Comparison of ENCODE assay signal across 8 cellular contexts in the genomic region with DNA sequence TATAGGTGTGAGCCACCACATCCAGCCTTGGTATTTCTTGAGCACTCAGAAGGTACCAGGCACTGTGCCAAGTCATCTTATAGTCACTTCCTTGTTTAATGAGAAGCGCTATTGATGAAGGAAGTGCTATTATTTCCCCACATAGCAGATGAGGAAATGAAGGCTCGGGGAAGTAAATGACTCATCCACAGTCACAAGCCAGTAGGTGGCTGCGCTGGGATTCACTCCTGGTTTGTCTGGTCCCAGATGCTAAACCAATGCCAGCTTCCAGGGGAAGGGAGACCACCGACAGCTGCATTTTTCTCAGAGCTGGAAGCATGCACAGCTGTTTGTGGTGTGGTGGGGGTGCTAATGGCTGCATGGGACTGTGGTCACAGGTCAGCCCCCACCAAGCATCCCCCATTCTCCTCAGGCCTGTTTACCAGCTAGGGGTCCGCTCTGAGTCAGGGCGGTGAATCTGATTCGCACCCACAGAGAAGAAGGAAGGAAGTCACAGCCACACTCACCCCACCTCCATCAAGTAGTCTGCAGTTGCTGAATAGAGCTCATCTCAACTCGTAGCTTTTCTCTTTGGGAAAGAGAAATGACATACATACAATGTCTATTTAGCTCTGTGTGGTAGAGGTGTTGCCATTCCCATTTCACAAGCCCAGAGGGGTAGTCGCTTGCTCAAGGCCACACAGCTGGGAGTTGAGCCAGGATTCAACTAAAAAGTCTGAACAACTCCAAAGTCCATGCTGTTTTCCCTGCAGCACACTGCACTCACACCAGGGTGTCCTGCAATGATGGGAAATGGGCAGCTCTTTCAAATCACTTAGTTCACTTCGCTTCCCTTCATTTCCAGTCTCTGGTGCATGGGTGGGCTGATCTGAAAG. TPM values are rescaled to one million over a fixed set of nuclear protein-coding genes. Genes with fewer than 3 reads are reported as not detected.
DNase-seq lines count a peak whose midpoint lies in the region; ATAC-seq and TF ChIP-seq lines count a peak whose summit lies in the region.

No MANE protein-coding gene starts in this region.

- H3K9me3 ChIP-seq in lung (ENCODE audit: control insufficient read depth in 2 of 2, insufficient read depth in 1 of 2, low read length in 1 of 2) = no peaks in the 10 kb centered on the region

- H3K4me1 ChIP-seq in lung (ENCODE audit: control insufficient read depth in 2 of 2, insufficient read depth in 2 of 2, low read length in 2 of 2) = peaks cover 0 to 9% of the 10 kb centered on the region in 2 donors

- no peaks in the 10 kb centered on the region for H3K36me3 ChIP-seq in lung (ENCODE audit: control insufficient read depth in 2 of 2, insufficient read depth in 2 of 2, low read length in 2 of 2)

- TF ChIP-seq CTCF in lung (IDR thresholded peaks at IDR 0.05; ENCODE audit: control extremely low read depth, extremely low read depth) = no peak

- H3K27me3 ChIP-seq in lung (ENCODE audit: control insufficient read depth, insufficient read depth) = no peaks in the 10 kb centered on the region

- 16 to 38% methylated on average over 10 of the region's 10 CpGs for WGBS in lung, 2 donors

- DNase-seq in SKM-1 (lab: John Stamatoyannopoulos, UW; ENCODE audit: unreplicated experiment) = peak; percentile 53
- DNase-seq in activated naive CD8-positive, alpha-beta T cell treated with anti-CD3 and anti-CD28 coated beads, Interleukin-2, amount 50 U/mL, for 16 hours (ENCODE audit: low read depth, low spot score) = peak; percentile 24
- peak; percentile 63 for DNase-seq in lung (ENCODE audit: low spot score)
- peak; percentile 62 to 68 for DNase-seq in stimulated activated CD8-positive, alpha-beta memory T cell treated with anti-CD3 and anti-CD28 coated beads, Interleukin-7, amount 100 ng/mL, for 48 hours (ENCODE audit: extremely low read depth in 1 of 2, low read depth in 1 of 2)
- no peak for DNase-seq in NCI-H524 treated with DMSO at 0.1 percent for 48 hours (lab: John Stamatoyannopoulos, UW)
- no peak for DNase-seq in NCI-H345 (lab: John Stamatoyannopoulos, UW)

- H3K4me3 ChIP-seq in lung = no peak overlapping the region

- peak overlapping the region in 1 of 2 donors; percentile 79 for H3K27ac ChIP-seq in lung (ENCODE audit: low read depth in 1 of 2, low read length in 1 of 2)

- ATAC-seq in HG03175 (IDR thresholded peaks at IDR 0.05; ENCODE audit: unreplicated experiment) (peak; percentile 72), lung (ENCODE audit: insufficient read depth, low FRiP score) (no peak), HG02588 (IDR thresholded peaks at IDR 0.05; ENCODE audit: unreplicated experiment) (no peak)

RNA-seq across cellular contexts. Expression of a gene that starts 6.3 kb away (rescaled TPM):
- total RNA-seq in lung = 10 to 100 TPM; 33.4 to 78.4 TPM
- polyA plus RNA-seq in lung = 10 to 100 TPM; 13.2 to 18.2 TPM

Comparison
In these comparisons a context has a peak if more than half of its experiments do, and no peak if none do; other contexts are left out.
1. DNase-seq: peak in SKM-1 (single experiment), activated naive CD8-positive, alpha-beta T cell treated with anti-CD3 and anti-CD28 coated beads, Interleukin-2, amount 50 U/mL, for 16 hours (single experiment), lung (single experiment) and stimulated activated CD8-positive, alpha-beta memory T cell treated with anti-CD3 and anti-CD28 coated beads, Interleukin-7, amount 100 ng/mL, for 48 hours (2 of 2); none in NCI-H524 treated with DMSO at 0.1 percent for 48 hours (single experiment) and NCI-H345 (single experiment).